Comparison of ENCODE assay signal across 1 cellular context in genomic region chr5:74595143-74595915, GRCh38.
TF ChIP-seq lines count a peak whose summit lies in the region.

No MANE protein-coding gene starts in this region.

TF ChIP-seq in IMR-90, 13 proteins besides CTCF, POLR2A, EP300 and RAD21 (continued from another document):
- TF ChIP-seq MXI1 (IDR thresholded peaks at IDR 0.05; ENCODE audit: borderline replicate concordance, low read depth, low read length) (no peak), RCOR1 (IDR thresholded peaks at IDR 0.05; ENCODE audit: insufficient replicate concordance, low read length) (no peak)
